In the genomic region with DNA sequence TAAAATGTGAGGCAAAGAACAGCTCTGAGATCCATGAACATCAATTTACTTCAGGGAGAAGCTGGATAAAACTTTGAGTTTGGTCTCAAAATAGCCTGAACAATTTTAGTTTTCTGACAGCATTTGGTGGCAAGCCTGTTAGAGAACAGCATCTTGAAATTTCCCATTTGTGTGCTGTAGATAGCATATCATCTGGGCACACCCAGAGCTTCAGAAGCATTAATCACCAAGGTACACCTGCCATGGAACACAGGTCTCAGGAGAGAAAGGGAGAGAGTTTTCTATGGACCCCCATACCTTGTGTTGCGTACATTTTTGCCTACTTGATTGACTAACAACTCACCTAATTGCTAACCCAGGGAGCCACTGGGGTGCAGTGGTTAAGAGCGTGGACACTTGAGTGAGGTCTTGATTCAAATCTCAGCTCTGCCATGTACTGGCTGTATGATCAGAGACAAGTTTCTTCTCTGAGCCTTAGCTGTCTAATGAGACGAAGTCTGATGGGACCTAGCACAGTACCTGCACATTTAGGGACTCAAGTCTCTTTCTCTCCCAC, we compare ENCODE assay signal across 25 cellular contexts.
DNase-seq lines count a peak whose midpoint lies in the region; ATAC-seq and TF ChIP-seq lines count a peak whose summit lies in the region.
"Had no signal": no experiment of that assay in that cellular context is flagged by ENCODE, and none has a peak within 500 bp of the region (broad histone marks: within the 10 kb centered on the region; RNA-seq: fewer than 3 reads in every experiment).

No MANE protein-coding gene starts in this region.

- BruUV-seq in IMR-90 (replicated peaks; lab: Mats Ljungman, UMichigan), result no TSS peak

- no peak overlapping the region for H3K4ac ChIP-seq in IMR-90 (ENCODE audit: low read depth, low read length)

- H3K18ac ChIP-seq in IMR-90 (ENCODE audit: low read depth, low read length), result peak overlapping the region; percentile 39; the same call in 1 of the 2 replicates

- H3K4me2 ChIP-seq in IMR-90 (ENCODE audit: low read depth, low read length), result no peak overlapping the region

- H3K36me3 ChIP-seq in IMR-90 (ENCODE audit: control insufficient read depth, insufficient read depth, low read length) (no peaks in the 10 kb centered on the region), thoracic aorta (no peaks in the 10 kb centered on the region)
- H3K36me3 ChIP-seq: BE2C, MG63 had no signal

- CTCF ChIA-PET in IMR-90 (lab: Yijun Ruan, JAX), result interaction anchor here (0.5 kb wide), 1 partner anchor 225 kb away, joined by 3 read pairs; no protein-coding TSS in a partner anchor
- CTCF ChIA-PET in activated naive CD4-positive, alpha-beta T cell treated with anti-CD3 and anti-CD28 coated beads, Interleukin-2, amount 10 ng/mL, durations not matched to agents 7 days and 5 days (lab: Charles Lee), result interaction anchor here (1.4 kb wide), 1 partner anchor 194 kb away, joined by 4 read pairs; no protein-coding TSS in a partner anchor

- no peaks in the 10 kb centered on the region for H3K9me3 Mint-ChIP-seq in activated naive CD4-positive, alpha-beta T cell treated with anti-CD3 and anti-CD28 coated beads, Interleukin-2, amount 10 ng/mL, durations not matched to agents 7 days and 5 days
- H3K9me3 Mint-ChIP-seq: CD14-positive monocyte; CD8-positive, alpha-beta memory T cell had no signal

- no peaks in the 10 kb centered on the region for H3K36me3 Mint-ChIP-seq in activated naive CD4-positive, alpha-beta T cell treated with anti-CD3 and anti-CD28 coated beads, Interleukin-2, amount 10 ng/mL, durations not matched to agents 7 days and 5 days
- H3K36me3 Mint-ChIP-seq: CD14-positive monocyte; CD8-positive, alpha-beta memory T cell had no signal

- no peak overlapping the region for H4K5ac ChIP-seq in IMR-90 (ENCODE audit: low read depth, low read length)

- no peak overlapping the region for H2AFZ ChIP-seq in IMR-90 (replicated peaks; ENCODE audit: low read length, poor library complexity)
- H2AFZ ChIP-seq: GM23248 had no signal

- TF ChIP-seq CTCF in IMR-90 (conservative IDR thresholded peaks at IDR 0.05; ENCODE audit: low read depth, low read length), result no peak
- TF ChIP-seq CTCF in dorsolateral prefrontal cortex (IDR thresholded peaks at IDR 0.05 in 54 of 56, conservative IDR thresholded peaks at IDR 0.05 in 2 of 56; ENCODE audit: low read depth in 1 of 56, partially characterized antibody in 56 of 56), result no peak
- no peak for TF ChIP-seq CTCF in thoracic aorta (IDR thresholded peaks at IDR 0.05)

- H3K4me3 ChIP-seq in IMR-90 (ENCODE audit: insufficient read depth, low read depth, low read length) (no peak overlapping the region), dorsolateral prefrontal cortex (no peak overlapping the region), thoracic aorta (no peak overlapping the region)
- H3K4me3 ChIP-seq: GM23248, MG63 had no signal

- no peaks in the 10 kb centered on the region for H3K79me1 ChIP-seq in IMR-90 (ENCODE audit: low read depth in 1 of 2, low read length in 2 of 2)

- no peak overlapping the region for H4K8ac ChIP-seq in IMR-90 (ENCODE audit: low read depth in 2 of 2, low read length in 2 of 2)

- no peak overlapping the region for H2AK9ac ChIP-seq in IMR-90 (replicated peaks; ENCODE audit: low read depth, low read length, poor library complexity)

- H3K9ac ChIP-seq in IMR-90 (ENCODE audit: low read depth, low read length), result no peak overlapping the region
- H3K9ac ChIP-seq: GM23248 had no signal

- H3K9me3 ChIP-seq in IMR-90 (ENCODE audit: control insufficient read depth, insufficient read depth, low read length) (no peaks in the 10 kb centered on the region), thoracic aorta (no peaks in the 10 kb centered on the region)
- H3K9me3 ChIP-seq: BE2C, MG63 had no signal

- POLR2A ChIA-PET in IMR-90 (lab: Charles Lee; ENCODE audit: unreplicated experiment), result no interaction called here

- no peak overlapping the region for H2BK5ac ChIP-seq in IMR-90 (ENCODE audit: low read depth, low read length, poor library complexity, severe bottlenecking)

- H2BK20ac ChIP-seq in IMR-90 (ENCODE audit: low read depth, low read length), result no peak overlapping the region

- in situ Hi-C loops in IMR-90 (cut with MboI; ENCODE audit: low sequenced_read_pairs), result no loop called here

- no peak overlapping the region for H2BK15ac ChIP-seq in IMR-90 (ENCODE audit: low read depth, low read length)

- no peak for TF ChIP-seq POLR2A in IMR-90 (IDR thresholded peaks at IDR 0.05; ENCODE audit: low read depth, low read length)

- H3K4me1 Mint-ChIP-seq in activated naive CD4-positive, alpha-beta T cell treated with anti-CD3 and anti-CD28 coated beads, Interleukin-2, amount 10 ng/mL, durations not matched to agents 7 days and 5 days, result no peaks in the 10 kb centered on the region
- H3K4me1 Mint-ChIP-seq: CD14-positive monocyte; CD8-positive, alpha-beta memory T cell had no signal

- dilution Hi-C loops in IMR-90 (cut with HindIII; ENCODE audit: low sequenced_read_pairs, unreplicated experiment), result no loop called here

- no peak for TF ChIP-seq RAD21 in IMR-90 (IDR thresholded peaks at IDR 0.05; ENCODE audit: low read length)

- H3K27ac ChIP-seq in IMR-90 (ENCODE audit: insufficient read depth, low read length) (no peak overlapping the region), dorsolateral prefrontal cortex (peak overlapping the region in 52 of 59 donors; percentile 6 to 86 (median 68)), thoracic aorta (peak overlapping the region; percentile 19 to 29)
- H3K27ac ChIP-seq: GM23248 had no signal

- DNase-seq in IMR-90, result no peak
- no peak for DNase-seq in dorsolateral prefrontal cortex
- peak; percentile 13 for DNase-seq in occipital lobe (lab: John Stamatoyannopoulos, UW)
- DNase-seq in thoracic aorta (ENCODE audit: low spot score), result no peak
- DNase-seq in left lobe of liver (ENCODE audit: low spot score), result no peak
- no peak for DNase-seq in activated naive CD4-positive, alpha-beta T cell treated with anti-CD3 and anti-CD28 coated beads, Interleukin-2, amount 10 ng/mL, durations not matched to agents 7 days and 5 days
- DNase-seq: 8988T; ACHN; BE2C; Calu3; CD8-positive, alpha-beta memory T cell; DMS153; GM23248; H7; KG1; MG63; NCI-H1105 treated with DMSO at 0.1 percent for 48 hours; NCI-H146; NCI-H1930; NCI-H446; NCI-H524 treated with DMSO at 0.1 percent for 48 hours; NCI-H774; SIG-M5 had no signal

- H3K4me3 Mint-ChIP-seq in activated naive CD4-positive, alpha-beta T cell treated with anti-CD3 and anti-CD28 coated beads, Interleukin-2, amount 10 ng/mL, durations not matched to agents 7 days and 5 days, result no peak overlapping the region
- H3K4me3 Mint-ChIP-seq: CD14-positive monocyte; CD8-positive, alpha-beta memory T cell had no signal

- no CpG with 5 or more reads among the region's 3 CpGs for WGBS in IMR-90 (ENCODE audit: extremely low coverage in 2 of 2, insufficient read length in 1 of 2), 2 experiments

- H2BK120ac ChIP-seq in IMR-90 (ENCODE audit: low read depth, low read length), result no peak overlapping the region

- intact Hi-C loops in IMR-90 (cut with micrococcal nuclease), result loop anchor here (10.0 kb wide), 1 partner anchor 184 kb away; no protein-coding TSS in a partner anchor
- intact Hi-C loops in dorsolateral prefrontal cortex (cut with DNase I), result loop anchor here in 1 of 2 donors (10.0 kb wide), 1 partner anchor 136 kb away; no protein-coding TSS in a partner anchor

- H3K4me1 ChIP-seq in IMR-90 (ENCODE audit: control insufficient read depth, insufficient read depth, low read length) (peaks cover 4% of the 10 kb centered on the region), thoracic aorta (ENCODE audit: control insufficient read depth in 1 of 2, low read depth in 2 of 2) (peaks cover 8 to 30% of the 10 kb centered on the region in 2 donors)

- no peaks in the 10 kb centered on the region for H4K20me1 ChIP-seq in IMR-90 (ENCODE audit: insufficient read depth, low read length)

- H2AK5ac ChIP-seq in IMR-90 (ENCODE audit: low read depth, low read length), result no peak overlapping the region

- H3K23ac ChIP-seq in IMR-90 (ENCODE audit: low read depth, low read length), result no peak overlapping the region

- H3K27ac Mint-ChIP-seq in activated naive CD4-positive, alpha-beta T cell treated with anti-CD3 and anti-CD28 coated beads, Interleukin-2, amount 10 ng/mL, durations not matched to agents 7 days and 5 days, result no peak overlapping the region
- H3K27ac Mint-ChIP-seq: CD14-positive monocyte; CD8-positive, alpha-beta memory T cell had no signal

- ATAC-seq in IMR-90 (ENCODE audit: low read depth) (no peak), thoracic aorta (ENCODE audit: insufficient number of reproducible peaks, low FRiP score, low read depth) (no peak), left lobe of liver (no peak), GM19467 (IDR thresholded peaks at IDR 0.05; ENCODE audit: unreplicated experiment) (no peak)

- H3K27me3 ChIP-seq in IMR-90 (ENCODE audit: control insufficient read depth, insufficient read depth, low read length) (no peaks in the 10 kb centered on the region), dorsolateral prefrontal cortex (no peaks in the 10 kb centered on the region), thoracic aorta (replicated peaks; ENCODE audit: insufficient read depth) (no peaks in the 10 kb centered on the region)
- H3K27me3 ChIP-seq: BE2C, MG63 had no signal

- H4K91ac ChIP-seq in IMR-90 (ENCODE audit: insufficient read depth, low read depth, low read length), result no peak overlapping the region

- H3K9me1 ChIP-seq in IMR-90 (ENCODE audit: insufficient read depth, low read length), result no peaks in the 10 kb centered on the region

- H3K27me3 Mint-ChIP-seq in activated naive CD4-positive, alpha-beta T cell treated with anti-CD3 and anti-CD28 coated beads, Interleukin-2, amount 10 ng/mL, durations not matched to agents 7 days and 5 days, result peaks cover 16% of the 10 kb centered on the region

- H3K14ac ChIP-seq in IMR-90 (replicated peaks; ENCODE audit: low read depth, low read length), result no peak overlapping the region

- no peak overlapping the region for H3K56ac ChIP-seq in IMR-90 (ENCODE audit: extremely low read depth, insufficient read depth, low read length)

TF ChIP-seq in IMR-90, 13 proteins besides CTCF, POLR2A, EP300 and RAD21 (continues in another document):
- TF ChIP-seq, protein P1, sequence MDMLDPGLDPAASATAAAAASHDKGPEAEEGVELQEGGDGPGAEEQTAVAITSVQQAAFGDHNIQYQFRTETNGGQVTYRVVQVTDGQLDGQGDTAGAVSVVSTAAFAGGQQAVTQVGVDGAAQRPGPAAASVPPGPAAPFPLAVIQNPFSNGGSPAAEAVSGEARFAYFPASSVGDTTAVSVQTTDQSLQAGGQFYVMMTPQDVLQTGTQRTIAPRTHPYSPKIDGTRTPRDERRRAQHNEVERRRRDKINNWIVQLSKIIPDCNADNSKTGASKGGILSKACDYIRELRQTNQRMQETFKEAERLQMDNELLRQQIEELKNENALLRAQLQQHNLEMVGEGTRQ (IDR thresholded peaks at IDR 0.05; ENCODE audit: low read depth, low read length), result no peak
- TF ChIP-seq BHLHE40 (IDR thresholded peaks at IDR 0.05; ENCODE audit: low read depth, low read length) (no peak), MXI1 (IDR thresholded peaks at IDR 0.05; ENCODE audit: borderline replicate concordance, low read depth, low read length) (no peak)
